In genomic region chr2:94871226-94872087, GRCh38 we compare ENCODE assay signal across 11 cellular contexts. TPM values are rescaled to one million over a fixed set of nuclear protein-coding genes. Genes with fewer than 3 reads are reported as not detected.
DNase-seq lines count a peak whose midpoint lies in the region; FAIRE-seq and TF ChIP-seq lines count a peak whose summit lies in the region.
"Had no signal": no experiment of that assay in that cellular context is flagged by ENCODE, and none has a peak within 500 bp of the region (broad histone marks: within the 10 kb centered on the region; RNA-seq: fewer than 3 reads in every experiment).

A gene with protein sequence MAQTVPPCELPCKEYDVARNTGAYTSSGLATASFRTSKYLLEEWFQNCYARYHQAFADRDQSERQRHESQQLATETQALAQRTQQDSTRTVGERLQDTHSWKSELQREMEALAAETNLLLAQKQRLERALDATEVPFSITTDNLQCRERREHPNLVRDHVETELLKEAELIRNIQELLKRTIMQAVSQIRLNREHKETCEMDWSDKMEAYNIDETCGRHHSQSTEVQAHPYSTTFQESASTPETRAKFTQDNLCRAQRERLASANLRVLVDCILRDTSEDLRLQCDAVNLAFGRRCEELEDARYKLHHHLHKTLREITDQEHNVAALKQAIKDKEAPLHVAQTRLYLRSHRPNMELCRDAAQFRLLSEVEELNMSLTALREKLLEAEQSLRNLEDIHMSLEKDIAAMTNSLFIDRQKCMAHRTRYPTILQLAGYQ (plus strand): TSS chr2:94871430. CDS start chr2:94871580, 150 bp downstream.

- H3K27ac Mint-ChIP-seq in activated CD4-positive, alpha-beta T cell treated with anti-CD3 and anti-CD28 coated beads, Interleukin-2, amount 10 ng/mL, durations not matched to agents 24 days and 14 days = no peak within 1 kb of the TSS
- H3K27ac Mint-ChIP-seq: immature natural killer cell had no signal

- H3K4me2 ChIP-seq in OCI-LY3 (ENCODE audit: low read length) = peak within 1 kb of the TSS; percentile 17; the same call in 1 of the 2 replicates

- intact Hi-C loops in kidney (cut with DNase I) (no loop called here), testis (cut with DNase I; ENCODE audit: low total_unique reads) (no loop called here)
- intact Hi-C loops in activated CD4-positive, alpha-beta T cell treated with anti-CD3 and anti-CD28 coated beads, Interleukin-2, amount 10 ng/mL, durations not matched to agents 24 days and 14 days (cut with micrococcal nuclease) = no loop called here

- no peaks in the 10 kb centered on the region for H3K79me2 ChIP-seq in OCI-LY3 (ENCODE audit: low read length)

- H3K36me3 Mint-ChIP-seq in activated CD4-positive, alpha-beta T cell treated with anti-CD3 and anti-CD28 coated beads, Interleukin-2, amount 10 ng/mL, durations not matched to agents 24 days and 14 days (ENCODE audit: low read depth) = no peaks in the 10 kb centered on the region
- H3K36me3 Mint-ChIP-seq: immature natural killer cell had no signal

- H3K9ac ChIP-seq in OCI-LY3 (ENCODE audit: low read length) (no peak within 1 kb of the TSS), kidney (ENCODE audit: low read length in 2 of 2) (no peak within 1 kb of the TSS)

- peak; percentile 24 to 61 for DNase-seq in NCI-H524 (lab: John Stamatoyannopoulos, UW)
- DNase-seq in NCI-H524 treated with DMSO at 0.1 percent for 48 hours (lab: John Stamatoyannopoulos, UW) = no peak
- DNase-seq in kidney = peak; percentile 70
- DNase-seq in testis = no peak
- DNase-seq in stimulated activated CD4-positive, alpha-beta T cell treated with anti-CD3 and anti-CD28 coated beads, Interleukin-12 subunit alpha, Interleukin-12 subunit beta, amount 100 ng/mL, for 4 hours = no peak
- DNase-seq in NCI-H1048 (lab: John Stamatoyannopoulos, UW) = no peak
- no peak for DNase-seq in activated CD4-positive, alpha-beta T cell treated with anti-CD3 and anti-CD28 coated beads, Interleukin-2, amount 10 ng/mL, durations not matched to agents 24 days and 14 days
- DNase-seq: activated CD4-positive, CD25-positive, alpha-beta regulatory T cell; immature natural killer cell had no signal

- no peak within 1 kb of the TSS for H2AFZ ChIP-seq in OCI-LY3 (ENCODE audit: low read depth, low read length)

- no peak within 1 kb of the TSS for H3K4me3 Mint-ChIP-seq in activated CD4-positive, alpha-beta T cell treated with anti-CD3 and anti-CD28 coated beads, Interleukin-2, amount 10 ng/mL, durations not matched to agents 24 days and 14 days
- H3K4me3 Mint-ChIP-seq: immature natural killer cell had no signal

- H3K27me3 ChIP-seq in OCI-LY3 (ENCODE audit: low read depth, low read length) (0 out of 2 replicates have a peak, but pooled peaks cover 6% of the 10 kb centered on the region), testis (no peaks in the 10 kb centered on the region)

- TF ChIP-seq CTCF in OCI-LY3 (IDR thresholded peaks at IDR 0.05; ENCODE audit: low read depth, low read length) (no peak), kidney (IDR thresholded peaks at IDR 0.05; ENCODE audit: borderline replicate concordance, extremely low read depth, insufficient read depth) (no peak), testis (IDR thresholded peaks at IDR 0.05) (no peak)

- no peak within 1 kb of the TSS for H3K27ac ChIP-seq in OCI-LY3 (ENCODE audit: low read length)
- no peak within 1 kb of the TSS for H3K27ac ChIP-seq in kidney (ENCODE audit: low read depth in 2 of 2, low read length in 2 of 2)
- H3K27ac ChIP-seq in testis = no peak within 1 kb of the TSS

- H3K9me3 ChIP-seq in OCI-LY3 (ENCODE audit: insufficient read depth, low read length) = no peaks in the 10 kb centered on the region
- H3K9me3 ChIP-seq in kidney (ENCODE audit: control insufficient read depth in 1 of 2, low read length in 2 of 2) = no peaks in the 10 kb centered on the region
- no peaks in the 10 kb centered on the region for H3K9me3 ChIP-seq in testis

- no peaks in the 10 kb centered on the region for H3K36me3 ChIP-seq in OCI-LY3 (replicated peaks; ENCODE audit: low read depth, low read length)
- no peaks in the 10 kb centered on the region for H3K36me3 ChIP-seq in kidney (ENCODE audit: control insufficient read depth in 1 of 2, insufficient read depth in 2 of 2, low read length in 2 of 2)
- H3K36me3 ChIP-seq in testis (ENCODE audit: low read depth, missing control alignments) = no peaks in the 10 kb centered on the region

- no peak for FAIRE-seq in kidney (lab: Jason Lieb, UNC)

- WGBS in testis, 2 donors = 56 to 73% methylated on average over 25 to 55 of the region's 59 CpGs

- H3K4me1 ChIP-seq in OCI-LY3 (ENCODE audit: low read length) (no peaks in the 10 kb centered on the region), kidney (ENCODE audit: control insufficient read depth in 1 of 2, insufficient read depth in 1 of 2, low read depth in 1 of 2, low read length in 2 of 2) (peaks cover 0 to 2% of the 10 kb centered on the region in 2 donors), testis (no peaks in the 10 kb centered on the region)

- H4K20me1 ChIP-seq in OCI-LY3 (ENCODE audit: insufficient read depth, low read length) = no peaks in the 10 kb centered on the region

- TF ChIP-seq POLR2A in testis (IDR thresholded peaks at IDR 0.05) = no peak

- peaks cover 14% of the 10 kb centered on the region for H3K27me3 Mint-ChIP-seq in activated CD4-positive, alpha-beta T cell treated with anti-CD3 and anti-CD28 coated beads, Interleukin-2, amount 10 ng/mL, durations not matched to agents 24 days and 14 days

- H3K4me3 ChIP-seq in OCI-LY3 (ENCODE audit: low read length) (no peak within 1 kb of the TSS), kidney (ENCODE audit: low read length in 2 of 2) (peak within 1 kb of the TSS in 1 of 2 donors; percentile 43), testis (no peak within 1 kb of the TSS)

- H3K9me3 Mint-ChIP-seq in activated CD4-positive, alpha-beta T cell treated with anti-CD3 and anti-CD28 coated beads, Interleukin-2, amount 10 ng/mL, durations not matched to agents 24 days and 14 days = no peaks in the 10 kb centered on the region
- H3K9me3 Mint-ChIP-seq: immature natural killer cell had no signal

- no peaks in the 10 kb centered on the region for H3K4me1 Mint-ChIP-seq in activated CD4-positive, alpha-beta T cell treated with anti-CD3 and anti-CD28 coated beads, Interleukin-2, amount 10 ng/mL, durations not matched to agents 24 days and 14 days
- H3K4me1 Mint-ChIP-seq: immature natural killer cell had no signal

RNA-seq across cellular contexts. Expression of the gene that starts here (rescaled TPM):
- total RNA-seq in kidney (0.16 TPM), testis (10 to 100 TPM; 11.5 to 23.5 TPM)
- polyA plus RNA-seq in kidney (ENCODE audit: insufficient read depth, low read depth, low replicate concordance) (not detected), testis (ENCODE audit: insufficient read depth, low read depth, low replicate concordance) (25.3 TPM)
- total RNA-seq in activated CD4-positive, alpha-beta T cell treated with anti-CD3 and anti-CD28 coated beads, Interleukin-2, amount 10 ng/mL, durations not matched to agents 24 days and 14 days = 0.43 and 0.49 TPM in 2 replicates
- polyA plus RNA-seq: AG04450, immature natural killer cell had no signal

Comparison
In these comparisons a context has a peak if more than half of its experiments do, and no peak if none do; other contexts are left out.
1. RNA of the gene that starts here (polyA plus RNA-seq): 25.3 TPM in testis (single experiment); not detected in kidney (single experiment); every median in the first group is over 10 times any median in the second.
2. DNase-seq: peak in NCI-H524 (2 of 2); none in NCI-H524 treated with DMSO at 0.1 percent for 48 hours (single experiment), testis (single experiment), stimulated activated CD4-positive, alpha-beta T cell treated with anti-CD3 and anti-CD28 coated beads, Interleukin-12 subunit alpha, Interleukin-12 subunit beta, amount 100 ng/mL, for 4 hours (single experiment), NCI-H1048 (single experiment) and activated CD4-positive, alpha-beta T cell treated with anti-CD3 and anti-CD28 coated beads, Interleukin-2, amount 10 ng/mL, durations not matched to agents 24 days and 14 days (single experiment).
3. Peak in DNase-seq in kidney; RNA of the gene not detected or under 1 TPM.